ENCODE assay signal across 11 cellular contexts in the genomic region with DNA sequence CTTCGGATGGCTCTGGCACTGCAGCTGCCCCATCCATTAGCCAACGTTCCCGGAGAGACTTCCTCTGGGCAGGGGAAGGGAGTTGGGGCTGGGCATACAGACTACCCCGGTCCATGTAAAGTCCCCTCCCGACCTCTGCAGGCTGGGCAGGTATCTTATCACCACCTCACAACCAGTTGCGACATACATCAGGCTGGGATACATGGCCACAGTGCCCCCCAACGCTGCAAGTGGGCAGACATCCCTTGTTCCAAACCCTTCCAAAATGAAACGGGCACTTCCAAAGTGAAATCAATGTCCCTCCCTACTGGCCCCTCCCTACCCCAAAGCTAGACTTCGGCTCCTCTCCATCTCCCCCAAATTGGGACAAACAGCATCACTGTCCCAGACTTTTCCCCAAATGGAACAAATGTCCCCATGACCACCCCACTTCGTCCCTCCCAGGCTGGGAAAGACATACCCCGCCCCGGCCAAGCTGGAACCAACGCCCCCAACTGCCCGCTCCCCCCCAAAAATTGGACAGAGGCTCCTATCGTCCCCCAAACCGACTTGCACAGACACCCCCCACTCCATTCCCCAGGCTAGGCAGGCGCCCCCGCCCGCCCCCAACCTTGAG. TPM values are rescaled to one million over a fixed set of nuclear protein-coding genes. Genes with fewer than 3 reads are reported as not detected.
DNase-seq lines count a peak whose midpoint lies in the region; ATAC-seq and TF ChIP-seq lines count a peak whose summit lies in the region.
"Had no signal": no experiment of that assay in that cellular context is flagged by ENCODE, and none has a peak within 500 bp of the region (broad histone marks: within the 10 kb centered on the region; RNA-seq: fewer than 3 reads in every experiment).

No MANE protein-coding gene starts in this region.

- peaks cover 31% of the 10 kb centered on the region for H3K4me1 Mint-ChIP-seq in neural progenitor cell

- H3K27ac ChIP-seq in effector memory CD4-positive, alpha-beta T cell (ENCODE audit: insufficient read depth, low read length, poor library complexity, severe bottlenecking): no peak overlapping the region
- H3K27ac ChIP-seq in neural progenitor cell: no peak overlapping the region

- no peaks in the 10 kb centered on the region for H3K79me2 ChIP-seq in neural progenitor cell (ENCODE audit: low read depth)

- H3K9me3 Mint-ChIP-seq in neural progenitor cell: no peaks in the 10 kb centered on the region
- H3K9me3 Mint-ChIP-seq: stimulated activated memory B cell treated with anti-CD40 and anti-IgM and Interleukin-4, amounts not matched to agents 10 μg/mL and 1 μg/mL and 100 μg/mL, for 72 hours had no signal

- H3K4me3 ChIP-seq in AG09309 (ENCODE audit: control insufficient read depth, low read depth, low read length) (peak overlapping the region; percentile 4; the same call in 1 of the 2 replicates), HAP-1 (peak overlapping the region; percentile 50), neural progenitor cell (peak overlapping the region; percentile 48)
- H3K4me3 ChIP-seq in effector memory CD4-positive, alpha-beta T cell (ENCODE audit: insufficient read depth, low read depth, low read length, poor library complexity, severe bottlenecking): peak overlapping the region; percentile 42

- H2AFZ ChIP-seq in neural progenitor cell (replicated peaks): peak overlapping the region; percentile 76

- H3K27ac Mint-ChIP-seq in neural progenitor cell: no peak overlapping the region
- H3K27ac Mint-ChIP-seq: stimulated activated memory B cell treated with anti-CD40 and anti-IgM and Interleukin-4, amounts not matched to agents 10 μg/mL and 1 μg/mL and 100 μg/mL, for 72 hours had no signal

- H3K4me1 ChIP-seq in HAP-1 (peaks cover 7% of the 10 kb centered on the region; the same call in 1 of the 2 replicates), neural progenitor cell (no peaks in the 10 kb centered on the region)
- H3K4me1 ChIP-seq in effector memory CD4-positive, alpha-beta T cell (ENCODE audit: control insufficient read depth, insufficient read depth, low read length, poor library complexity, severe bottlenecking): peaks cover 20% of the 10 kb centered on the region

- H3F3A ChIP-seq in neural progenitor cell (ENCODE audit: low read depth): peaks cover 25% of the 10 kb centered on the region

- no peaks in the 10 kb centered on the region for H3K36me3 Mint-ChIP-seq in neural progenitor cell

- H3K4me2 ChIP-seq in neural progenitor cell: peak overlapping the region; percentile 70

- peak overlapping the region; percentile 80 for H3K4me3 Mint-ChIP-seq in neural progenitor cell

- no peaks in the 10 kb centered on the region for H3K36me3 ChIP-seq in HAP-1 (replicated peaks)
- H3K36me3 ChIP-seq in effector memory CD4-positive, alpha-beta T cell (ENCODE audit: control insufficient read depth, insufficient read depth, low read length): peaks cover 14% of the 10 kb centered on the region
- no peaks in the 10 kb centered on the region for H3K36me3 ChIP-seq in neural progenitor cell

- no peak for ATAC-seq in GM18520 (IDR thresholded peaks at IDR 0.05; ENCODE audit: unreplicated experiment)
- ATAC-seq in HG02798 (IDR thresholded peaks at IDR 0.05; ENCODE audit: poor library complexity, unreplicated experiment): no peak
- ATAC-seq: stimulated activated memory B cell treated with anti-CD40 and anti-IgM and Interleukin-4, amounts not matched to agents 10 μg/mL and 1 μg/mL and 100 μg/mL, for 72 hours had no signal

- H3K27me3 Mint-ChIP-seq in neural progenitor cell (ENCODE audit: insufficient read depth, low read depth): peaks cover 41% of the 10 kb centered on the region

- H3K27me3 ChIP-seq in HAP-1 (ENCODE audit: low read depth): peaks cover 3% of the 10 kb centered on the region; the same call in 1 of the 2 replicates
- peaks cover 13% of the 10 kb centered on the region for H3K27me3 ChIP-seq in effector memory CD4-positive, alpha-beta T cell (replicated peaks; ENCODE audit: control insufficient read depth, insufficient read depth, low read length, poor library complexity, severe bottlenecking)
- H3K27me3 ChIP-seq in neural progenitor cell: peaks cover 35% of the 10 kb centered on the region

- no peaks in the 10 kb centered on the region for H4K20me1 ChIP-seq in neural progenitor cell (ENCODE audit: low read depth)

- no peak for DNase-seq in AG09309 (ENCODE audit: low read depth)
- no peak for DNase-seq in HAP-1 (ENCODE audit: low spot score in 2 of 2)
- DNase-seq in effector memory CD4-positive, alpha-beta T cell: no peak
- no peak for DNase-seq in neural progenitor cell (ENCODE audit: low spot score)
- DNase-seq in OCI-M2 (lab: John Stamatoyannopoulos, UW; ENCODE audit: unreplicated experiment): no peak
- DNase-seq in activated gamma-delta T cell (lab: John Stamatoyannopoulos, UW): no peak

- in situ Hi-C loops in HAP-1 (cut with MboI; ENCODE audit: low sequenced_read_pairs): no loop called here

- TF ChIP-seq CTCF in AG09309 (IDR thresholded peaks at IDR 0.05; ENCODE audit: control insufficient read depth, insufficient read depth, low read depth, low read length, missing control alignments) (no peak), neural progenitor cell (IDR thresholded peaks at IDR 0.05) (no peak)

- H3K9me3 ChIP-seq in HAP-1 (no peaks in the 10 kb centered on the region), neural progenitor cell (ENCODE audit: low read depth) (no peaks in the 10 kb centered on the region)
- H3K9me3 ChIP-seq in effector memory CD4-positive, alpha-beta T cell (ENCODE audit: control insufficient read depth, low read length): no peaks in the 10 kb centered on the region

- no peak overlapping the region for H3K9ac ChIP-seq in neural progenitor cell

RNA-seq across cellular contexts. Expression of a gene that starts 5.0 kb away (rescaled TPM):
- 4.0 TPM in 1 of 2 replicates, not detected in the other for total RNA-seq in neural progenitor cell (ENCODE audit: low replicate concordance)

RNA-seq across cellular contexts. Expression of a gene that starts 15.7 kb away (rescaled TPM):
- 0.68 TPM in 1 of 2 replicates, not detected in the other for total RNA-seq in neural progenitor cell (ENCODE audit: low replicate concordance)

RNA-seq across cellular contexts. Expression of a gene that starts 25.3 kb away (rescaled TPM):
- 1.2 and 3.3 TPM in 2 replicates for total RNA-seq in neural progenitor cell (ENCODE audit: low replicate concordance)

RNA-seq across cellular contexts. Expression of a gene that starts 28.7 kb away (rescaled TPM):
- not detected in 2 replicates for total RNA-seq in neural progenitor cell (ENCODE audit: low replicate concordance)
- total RNA-seq: frontal cortex, renal cortical epithelial cell had no signal

RNA-seq across cellular contexts. Expression of a gene that starts 28.9 kb away (rescaled TPM):
- not detected in 2 replicates for total RNA-seq in neural progenitor cell (ENCODE audit: low replicate concordance)
- total RNA-seq: frontal cortex, renal cortical epithelial cell had no signal
